ENCODE assay signal across 12 cellular contexts in genomic region chrX:132114607-132115006, GRCh38. TPM values are rescaled to one million over a fixed set of nuclear protein-coding genes. Genes with fewer than 3 reads are reported as not detected.
"Had no signal": no experiment of that assay in that cellular context is flagged by ENCODE, and none has a peak within 500 bp of the region (broad histone marks: within the 10 kb centered on the region; RNA-seq: fewer than 3 reads in every experiment).

No MANE protein-coding gene starts in this region.

- H3K36me3 Mint-ChIP-seq: brain; stimulated activated naive B cell treated with anti-CD40 and anti-IgM and Interleukin-4, amounts not matched to agents 10 μg/mL and 1 μg/mL and 100 μg/mL, for 72 hours had no signal

- ATAC-seq: gastrocnemius medialis; stimulated activated naive B cell treated with anti-CD40 and anti-IgM and Interleukin-4, amounts not matched to agents 10 μg/mL and 1 μg/mL and 100 μg/mL, for 72 hours had no signal

- DNase-seq: activated CD4-positive, alpha-beta T cell treated with anti-CD3 and anti-CD28 coated beads, Interleukin-2, amount 50 U/mL, for 1 hour; activated naive CD4-positive, alpha-beta T cell treated with anti-CD3 and anti-CD28 coated beads, Interleukin-2, amount 50 U/mL, for 16 hours; effector memory CD4-positive, alpha-beta T cell; gastrocnemius medialis; kidney; sigmoid colon; stimulated activated CD4-positive, alpha-beta T cell treated with anti-CD3 and anti-CD28 coated beads, Interleukin-2, amount 100 ng/mL, for 24 hours; stimulated activated naive B cell treated with anti-CD40 and anti-IgM and Interleukin-4, amounts not matched to agents 10 μg/mL and 1 μg/mL and 100 μg/mL, for 72 hours; upper lobe of left lung had no signal

- H3K4me1 ChIP-seq: sigmoid colon, upper lobe of left lung had no signal

- H3K4me1 Mint-ChIP-seq: stimulated activated naive B cell treated with anti-CD40 and anti-IgM and Interleukin-4, amounts not matched to agents 10 μg/mL and 1 μg/mL and 100 μg/mL, for 72 hours had no signal

- H3K36me3 ChIP-seq: gastrocnemius medialis, sigmoid colon, upper lobe of left lung had no signal

- H3K4me3 Mint-ChIP-seq: brain; neural crest cell; stimulated activated naive B cell treated with anti-CD40 and anti-IgM and Interleukin-4, amounts not matched to agents 10 μg/mL and 1 μg/mL and 100 μg/mL, for 72 hours had no signal

- H3K27ac ChIP-seq: gastrocnemius medialis, sigmoid colon, upper lobe of left lung had no signal

- H3K9me3 Mint-ChIP-seq: brain; neural crest cell; stimulated activated naive B cell treated with anti-CD40 and anti-IgM and Interleukin-4, amounts not matched to agents 10 μg/mL and 1 μg/mL and 100 μg/mL, for 72 hours had no signal

- H3K4me3 ChIP-seq: gastrocnemius medialis, sigmoid colon, upper lobe of left lung had no signal

- H3K27me3 ChIP-seq: gastrocnemius medialis, sigmoid colon, upper lobe of left lung had no signal

- H3K27ac Mint-ChIP-seq: brain; stimulated activated naive B cell treated with anti-CD40 and anti-IgM and Interleukin-4, amounts not matched to agents 10 μg/mL and 1 μg/mL and 100 μg/mL, for 72 hours had no signal

- H3K9me3 ChIP-seq: gastrocnemius medialis, sigmoid colon, upper lobe of left lung had no signal

RNA-seq across cellular contexts. Expression of gene FRMD7, which starts 13.2 kb away (rescaled TPM):
- total RNA-seq: gastrocnemius medialis, pulmonary artery endothelial cell, upper lobe of left lung had no signal
